Comparison of ENCODE assay signal across 8 cellular contexts in the genomic region with DNA sequence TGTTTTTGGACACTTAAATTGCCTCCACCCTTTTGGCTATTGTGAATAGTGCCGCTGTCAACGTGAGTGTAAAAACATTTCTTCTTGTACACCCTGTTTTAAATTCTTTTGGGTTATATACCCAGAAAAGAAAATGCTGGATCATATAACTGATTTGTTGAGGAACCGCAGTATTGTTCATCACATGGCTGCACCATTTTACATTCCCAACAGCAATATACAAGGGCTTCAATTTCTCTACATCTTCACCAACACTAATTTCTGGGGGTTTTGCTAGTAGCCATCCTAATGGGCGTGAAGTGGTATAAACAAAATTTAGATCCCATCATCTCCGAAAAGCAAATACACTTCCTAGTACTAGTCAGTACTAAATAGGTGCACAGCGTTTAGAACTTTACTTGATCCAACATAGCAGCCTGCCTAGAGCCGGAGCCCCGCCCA. TPM values are rescaled to one million over a fixed set of nuclear protein-coding genes. Genes with fewer than 3 reads are reported as not detected.
A peak's percentile ranks its signal among the peaks of the same experiment; 100 is the strongest.
DNase-seq lines count a peak whose midpoint lies in the region; ATAC-seq and TF ChIP-seq lines count a peak whose summit lies in the region.

No MANE protein-coding gene starts in this region.

- TF ChIP-seq CTCF in WTC11 (IDR thresholded peaks at IDR 0.05), result no peak

- CTCF ChIA-PET in WTC11 (lab: Charles Lee), result interaction anchor here (0.6 to 4.0 kb wide), 5 partner anchors 9 to 272 kb away, joined by 3 to 13 read pairs (median 4); partner anchors contain the start of gene NQO2

- H3K27ac Mint-ChIP-seq in WTC11, result peak overlapping the region; percentile 97
- H3K27ac Mint-ChIP-seq in stimulated activated naive CD8-positive, alpha-beta T cell treated with anti-CD3 and anti-CD28 coated beads, Interleukin-15, amount 100 ng/mL, for 72 hours, result peak overlapping the region; percentile 72 to 96

- H3K9me3 ChIP-seq in iPS-15b (ENCODE audit: control insufficient read depth, insufficient read depth, low read length), result no peaks in the 10 kb centered on the region

- H3K27me3 ChIP-seq in iPS-15b (ENCODE audit: control insufficient read depth, insufficient read depth, low read length), result no peaks in the 10 kb centered on the region

- peaks cover 25% of the 10 kb centered on the region for H3K4me1 Mint-ChIP-seq in WTC11
- H3K4me1 Mint-ChIP-seq in stimulated activated naive CD8-positive, alpha-beta T cell treated with anti-CD3 and anti-CD28 coated beads, Interleukin-15, amount 100 ng/mL, for 72 hours, result peaks cover 25% of the 10 kb centered on the region

- peaks cover 6% of the 10 kb centered on the region for H3K4me1 ChIP-seq in iPS-15b (ENCODE audit: control insufficient read depth, insufficient read depth, low read length)

- no peaks in the 10 kb centered on the region for H3K27me3 Mint-ChIP-seq in WTC11 (ENCODE audit: low read depth)
- no peaks in the 10 kb centered on the region for H3K27me3 Mint-ChIP-seq in stimulated activated naive CD8-positive, alpha-beta T cell treated with anti-CD3 and anti-CD28 coated beads, Interleukin-15, amount 100 ng/mL, for 72 hours

- POLR2A ChIA-PET in WTC11 (lab: Charles Lee), result no interaction called here

- TF ChIP-seq POLR2A in erythroblast (IDR thresholded peaks at IDR 0.05; ENCODE audit: low read length), result no peak

- peak overlapping the region; percentile 92 for H3K4me3 ChIP-seq in iPS-15b (ENCODE audit: low read depth, low read length)

- no peaks in the 10 kb centered on the region for H3K36me3 ChIP-seq in iPS-15b (ENCODE audit: control insufficient read depth, insufficient read depth, low read length)

- peak overlapping the region; percentile 71 for H3K4me3 Mint-ChIP-seq in WTC11
- peak overlapping the region; percentile 84 to 92 for H3K4me3 Mint-ChIP-seq in stimulated activated naive CD8-positive, alpha-beta T cell treated with anti-CD3 and anti-CD28 coated beads, Interleukin-15, amount 100 ng/mL, for 72 hours

- ATAC-seq in WTC11 (no peak), GM21723 (IDR thresholded peaks at IDR 0.05; ENCODE audit: unreplicated experiment) (no peak), HG03039 (IDR thresholded peaks at IDR 0.05; ENCODE audit: unreplicated experiment) (no peak)
- no peak for ATAC-seq in stimulated activated naive CD8-positive, alpha-beta T cell treated with anti-CD3 and anti-CD28 coated beads, Interleukin-15, amount 100 ng/mL, for 72 hours

- peak overlapping the region; percentile 50 for H3K9ac ChIP-seq in iPS-15b (ENCODE audit: low read depth, low read length)

- H3K9me3 Mint-ChIP-seq in WTC11, result no peaks in the 10 kb centered on the region
- no peaks in the 10 kb centered on the region for H3K9me3 Mint-ChIP-seq in stimulated activated naive CD8-positive, alpha-beta T cell treated with anti-CD3 and anti-CD28 coated beads, Interleukin-15, amount 100 ng/mL, for 72 hours

- H3K36me3 Mint-ChIP-seq in WTC11, result peaks cover 7% of the 10 kb centered on the region

- peak; percentile 44 for DNase-seq in NCI-H2227 (lab: John Stamatoyannopoulos, UW; ENCODE audit: unreplicated experiment)
- no peak for DNase-seq in NCI-H2227 treated with DMSO at 0.1 percent for 48 hours (lab: John Stamatoyannopoulos, UW)
- DNase-seq in WTC11 (ENCODE audit: low spot score), result no peak
- no peak for DNase-seq in stimulated activated naive CD8-positive, alpha-beta T cell treated with anti-CD3 and anti-CD28 coated beads, Interleukin-15, amount 100 ng/mL, for 72 hours
- no peak for DNase-seq in erythroblast (lab: John Stamatoyannopoulos, UW)

TF ChIP-seq in WTC11, 78 proteins besides CTCF, POLR2A, EP300 and RAD21:
- TF ChIP-seq ZNF423 (CRISPR knock-in tag; IDR thresholded peaks at IDR 0.05) (no peak), ZNF425 (CRISPR knock-in tag; conservative IDR thresholded peaks at IDR 0.05) (no peak)
- TF ChIP-seq, protein P1, sequence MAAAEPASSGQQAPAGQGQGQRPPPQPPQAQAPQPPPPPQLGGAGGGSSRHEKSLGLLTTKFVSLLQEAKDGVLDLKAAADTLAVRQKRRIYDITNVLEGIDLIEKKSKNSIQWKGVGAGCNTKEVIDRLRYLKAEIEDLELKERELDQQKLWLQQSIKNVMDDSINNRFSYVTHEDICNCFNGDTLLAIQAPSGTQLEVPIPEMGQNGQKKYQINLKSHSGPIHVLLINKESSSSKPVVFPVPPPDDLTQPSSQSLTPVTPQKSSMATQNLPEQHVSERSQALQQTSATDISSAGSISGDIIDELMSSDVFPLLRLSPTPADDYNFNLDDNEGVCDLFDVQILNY (CRISPR knock-in tag; IDR thresholded peaks at IDR 0.05), result no peak

RNA-seq across cellular contexts. Expression of gene BPHL, which starts 0.6 kb away (rescaled TPM):
- 29.7 to 45.5 TPM (median 43.2 TPM) in 3 replicates for total RNA-seq in WTC11 (2021)

RNA-seq across cellular contexts. Expression of gene TUBB2A, which starts 39.4 kb away (rescaled TPM):
- total RNA-seq in WTC11 (2021), result 357 to 403 TPM (median 394 TPM) in 3 replicates

RNA-seq across cellular contexts. Expression of gene RIPK1, which starts 49.6 kb away (rescaled TPM):
- total RNA-seq in WTC11 (2021), result 8.7 to 11.8 TPM (median 11.3 TPM) in 3 replicates
